Comparison of ENCODE assay signal across 18 cellular contexts in genomic region chr5:122778157-122778556, GRCh38. TPM values are rescaled to one million over a fixed set of nuclear protein-coding genes. Genes with fewer than 3 reads are reported as not detected.
DNase-seq lines count a peak whose midpoint lies in the region; ATAC-seq and TF ChIP-seq lines count a peak whose summit lies in the region.
"Had no signal": no experiment of that assay in that cellular context is flagged by ENCODE, and none has a peak within 500 bp of the region (broad histone marks: within the 10 kb centered on the region; RNA-seq: fewer than 3 reads in every experiment).

No MANE protein-coding gene starts in this region.

- H3K9me3 ChIP-seq in CD4-positive, alpha-beta memory T cell (ENCODE audit: control insufficient read depth in 1 of 2, low read length in 2 of 2): no peaks in the 10 kb centered on the region
- H3K9me3 ChIP-seq in Karpas-422 (ENCODE audit: low read length) (no peaks in the 10 kb centered on the region), trophoblast cell (ENCODE audit: insufficient read depth, low read depth, low read length) (no peaks in the 10 kb centered on the region), right atrium auricular region (no peaks in the 10 kb centered on the region)
- H3K9me3 ChIP-seq: left ventricle myocardium inferior had no signal

- no peak overlapping the region for H3K4me3 ChIP-seq in CD4-positive, alpha-beta memory T cell (ENCODE audit: low read length in 2 of 2)
- H3K4me3 ChIP-seq in Karpas-422 (ENCODE audit: low read length): no peak overlapping the region
- no peak overlapping the region for H3K4me3 ChIP-seq in trophoblast cell (ENCODE audit: low read depth, low read length)
- no peak overlapping the region for H3K4me3 ChIP-seq in right atrium auricular region
- H3K4me3 ChIP-seq: left ventricle myocardium inferior, SK-N-MC had no signal

- H3K79me2 ChIP-seq in Karpas-422 (ENCODE audit: low read length): peaks cover 78% of the 10 kb centered on the region
- H3K79me2 ChIP-seq in trophoblast cell (ENCODE audit: control insufficient read depth, insufficient read depth, low read length, poor library complexity): peaks cover 15% of the 10 kb centered on the region

- intact Hi-C loops in CD4-positive, alpha-beta memory T cell (cut with micrococcal nuclease): no loop called here

- H3K4me1 ChIP-seq in CD4-positive, alpha-beta memory T cell (ENCODE audit: insufficient read depth, low read length): peaks cover 42% of the 10 kb centered on the region
- H3K4me1 ChIP-seq in Karpas-422 (ENCODE audit: low read length): peaks cover 27% of the 10 kb centered on the region
- peaks cover 3 to 9% of the 10 kb centered on the region in 2 experiments for H3K4me1 ChIP-seq in trophoblast cell (ENCODE audit: control insufficient read depth in 1 of 2, insufficient read depth in 2 of 2, low read length in 2 of 2)
- peaks cover 0 to 15% of the 10 kb centered on the region in 2 donors for H3K4me1 ChIP-seq in right atrium auricular region

- no peak overlapping the region for H2AK5ac ChIP-seq in trophoblast cell (ENCODE audit: low read length)

- no peak overlapping the region for H3K27ac ChIP-seq in CD4-positive, alpha-beta memory T cell (ENCODE audit: low read depth, low read length)
- H3K27ac ChIP-seq in Karpas-422 (ENCODE audit: low read length): no peak overlapping the region
- no peak overlapping the region for H3K27ac ChIP-seq in trophoblast cell (ENCODE audit: low read depth, low read length)
- H3K27ac ChIP-seq in right atrium auricular region: no peak overlapping the region
- H3K27ac ChIP-seq: left ventricle myocardium inferior, SK-N-MC had no signal

- H2BK12ac ChIP-seq in trophoblast cell (ENCODE audit: low read length): no peak overlapping the region

- no peak overlapping the region for H3K23ac ChIP-seq in trophoblast cell (ENCODE audit: low read length)

- no peaks in the 10 kb centered on the region for H3K9me3 Mint-ChIP-seq in CD4-positive, alpha-beta memory T cell
- H3K9me3 Mint-ChIP-seq in brain: peaks cover 11 to 17% (median 16%) of the 10 kb centered on the region in 5 experiments
- H3K9me3 Mint-ChIP-seq: activated CD8-positive, alpha-beta T cell treated with anti-CD3 and anti-CD28 coated beads for 36 hours; activated naive CD4-positive, alpha-beta T cell treated with anti-CD3 and anti-CD28 coated beads, Interleukin-2, amount 50 U/mL, for 72 hours had no signal

- H3K27ac Mint-ChIP-seq in CD4-positive, alpha-beta memory T cell: peak overlapping the region in 2 of 7 donors; percentile 9 to 23
- H3K27ac Mint-ChIP-seq in brain: peak overlapping the region in 1 of 5 experiments; percentile 47
- H3K27ac Mint-ChIP-seq: activated CD8-positive, alpha-beta T cell treated with anti-CD3 and anti-CD28 coated beads for 36 hours; activated naive CD4-positive, alpha-beta T cell treated with anti-CD3 and anti-CD28 coated beads, Interleukin-2, amount 50 U/mL, for 72 hours had no signal

- H3K9ac ChIP-seq in Karpas-422 (ENCODE audit: low read length) (no peak overlapping the region), trophoblast cell (ENCODE audit: low read length) (no peak overlapping the region)

- CTCF ChIA-PET in CD4-positive, alpha-beta memory T cell (lab: Charles Lee; ENCODE audit: partially characterized antibody): no interaction called here

- H3K4me2 ChIP-seq in Karpas-422 (ENCODE audit: low read depth, low read length, poor library complexity, severe bottlenecking): no peak overlapping the region
- H3K4me2 ChIP-seq in trophoblast cell (ENCODE audit: low read length): no peak overlapping the region

- peak overlapping the region in 5 of 8 donors; percentile 21 to 54 (median 50) for H3K4me3 Mint-ChIP-seq in CD4-positive, alpha-beta memory T cell
- H3K4me3 Mint-ChIP-seq in brain: peak overlapping the region; percentile 65 to 89 (median 75)
- H3K4me3 Mint-ChIP-seq: activated CD8-positive, alpha-beta T cell treated with anti-CD3 and anti-CD28 coated beads for 36 hours had no signal

- H4K20me1 ChIP-seq in Karpas-422 (ENCODE audit: insufficient read depth, low read depth, low read length): no peaks in the 10 kb centered on the region

- peaks cover 9 to 14% of the 10 kb centered on the region in 2 donors for H3K36me3 Mint-ChIP-seq in CD4-positive, alpha-beta memory T cell
- H3K36me3 Mint-ChIP-seq in brain: peaks cover 52% of the 10 kb centered on the region

- H3K79me1 ChIP-seq in trophoblast cell (ENCODE audit: low read length): peaks cover 10% of the 10 kb centered on the region

- no peak overlapping the region for H2BK5ac ChIP-seq in trophoblast cell (ENCODE audit: low read depth, low read length, poor library complexity)

- no peak overlapping the region for H2BK120ac ChIP-seq in trophoblast cell (ENCODE audit: insufficient read depth, low read length, poor library complexity)

- no peak overlapping the region for H3K14ac ChIP-seq in trophoblast cell (ENCODE audit: low read length)

- no peak overlapping the region for H4K8ac ChIP-seq in trophoblast cell (ENCODE audit: low read depth, low read length)

- no peak overlapping the region for H4K91ac ChIP-seq in trophoblast cell (ENCODE audit: low read depth, low read length)

- POLR2A ChIA-PET in CD4-positive, alpha-beta memory T cell (lab: Charles Lee; ENCODE audit: partially characterized antibody): interaction anchor here (1.0 kb wide), 1 partner anchor 67 kb away, joined by 4 read pairs; no protein-coding TSS in a partner anchor

- H2AFZ ChIP-seq in Karpas-422 (ENCODE audit: low read length) (no peak overlapping the region), trophoblast cell (ENCODE audit: insufficient read depth, low read length, poor library complexity) (no peak overlapping the region)

- no peak for DNase-seq in CD4-positive, alpha-beta memory T cell
- peak; percentile 29 for DNase-seq in Karpas-422
- DNase-seq in trophoblast cell: no peak
- no peak for DNase-seq in COR-L47 (lab: John Stamatoyannopoulos, UW)
- no peak for DNase-seq in right atrium auricular region (ENCODE audit: low spot score)
- DNase-seq: activated CD4-positive, CD25-positive, alpha-beta regulatory T cell; activated CD8-positive, alpha-beta T cell treated with anti-CD3 and anti-CD28 coated beads for 36 hours; activated T-cell treated with anti-CD3 and anti-CD28 coated beads, Interleukin-2, amount 50 U/mL, for 1 hour; left ventricle myocardium inferior; NCI-H1105 treated with DMSO at 0.1 percent for 48 hours; NCI-H2107; right cardiac atrium; RPMI8226 had no signal

- peaks cover 37 to 75% (median 51%) of the 10 kb centered on the region in 4 donors for H3K4me1 Mint-ChIP-seq in CD4-positive, alpha-beta memory T cell
- H3K4me1 Mint-ChIP-seq in brain: peaks cover 28% of the 10 kb centered on the region

- peak overlapping the region; percentile 62 for H3K4ac ChIP-seq in trophoblast cell (ENCODE audit: low read depth, low read length)

- H4K12ac ChIP-seq in trophoblast cell (ENCODE audit: low read depth, low read length): no peak overlapping the region

- no peak for ATAC-seq in GM21528 (IDR thresholded peaks at IDR 0.05; ENCODE audit: low FRiP score, unreplicated experiment)
- ATAC-seq: activated CD8-positive, alpha-beta T cell treated with anti-CD3 and anti-CD28 coated beads for 36 hours; activated naive CD4-positive, alpha-beta T cell treated with anti-CD3 and anti-CD28 coated beads, Interleukin-2, amount 50 U/mL, for 72 hours; HCT116; right cardiac atrium had no signal

- H3K18ac ChIP-seq in trophoblast cell (ENCODE audit: low read length): no peak overlapping the region

- H3K9me2 ChIP-seq in Karpas-422 (replicated peaks; ENCODE audit: insufficient read depth, low read length): no peaks in the 10 kb centered on the region

- H3K36me3 ChIP-seq in CD4-positive, alpha-beta memory T cell (ENCODE audit: insufficient read depth, low read length): no peaks in the 10 kb centered on the region
- H3K36me3 ChIP-seq in Karpas-422 (ENCODE audit: insufficient read depth, low read length): peaks cover 4% of the 10 kb centered on the region; the same call in 1 of the 2 replicates
- peaks cover 0 to 3% of the 10 kb centered on the region in 2 experiments for H3K36me3 ChIP-seq in trophoblast cell (ENCODE audit: control insufficient read depth in 1 of 2, insufficient read depth in 2 of 2, low read length in 2 of 2)
- no peaks in the 10 kb centered on the region for H3K36me3 ChIP-seq in right atrium auricular region
- H3K36me3 ChIP-seq: left ventricle myocardium inferior had no signal

- H3K27me3 ChIP-seq in CD4-positive, alpha-beta memory T cell (ENCODE audit: insufficient read depth, low read length): no peaks in the 10 kb centered on the region
- H3K27me3 ChIP-seq in Karpas-422 (ENCODE audit: low read length): no peaks in the 10 kb centered on the region
- H3K27me3 ChIP-seq in trophoblast cell (ENCODE audit: insufficient read depth, low read length): no peaks in the 10 kb centered on the region
- no peaks in the 10 kb centered on the region for H3K27me3 ChIP-seq in right atrium auricular region

- no peaks in the 10 kb centered on the region for H3K27me3 Mint-ChIP-seq in CD4-positive, alpha-beta memory T cell
- H3K27me3 Mint-ChIP-seq in brain: peaks cover 7% of the 10 kb centered on the region
- H3K27me3 Mint-ChIP-seq: activated CD8-positive, alpha-beta T cell treated with anti-CD3 and anti-CD28 coated beads for 36 hours had no signal

- no CpG with 5 or more reads among the region's 4 CpGs for WGBS in trophoblast cell (ENCODE audit: extremely low coverage, insufficient coverage, insufficient read length)

- no peak for TF ChIP-seq CTCF in brain (conservative IDR thresholded peaks at IDR 0.05)
- no peak for TF ChIP-seq CTCF in right atrium auricular region (IDR thresholded peaks at IDR 0.05)

RNA-seq across cellular contexts. Expression of gene SNX2, which starts 3.3 kb away (rescaled TPM):
- 10 to 100 TPM; 57.3 to 58.1 TPM for total RNA-seq in CD4-positive, alpha-beta memory T cell
- polyA plus RNA-seq in CD4-positive, alpha-beta memory T cell: 10 to 100 TPM; 87.3 to 93.2 TPM
- 30.6 and 76.2 TPM in 2 replicates for total RNA-seq in Karpas-422 (2014; rRNA removed; shearing (Covaris generic); ENCODE audit: low replicate concordance)
- 18.1 TPM for polyA plus RNA-seq in brain (ENCODE audit: insufficient read depth, low read depth, low replicate concordance)
- 149 and 156 TPM in 2 replicates for polyA plus RNA-seq in trophoblast cell (2013)
- total RNA-seq in right atrium auricular region: 10 to 100 TPM; 27.4 to 27.7 TPM
